1 cellular context compared by ENCODE assay signal in the genomic region with DNA sequence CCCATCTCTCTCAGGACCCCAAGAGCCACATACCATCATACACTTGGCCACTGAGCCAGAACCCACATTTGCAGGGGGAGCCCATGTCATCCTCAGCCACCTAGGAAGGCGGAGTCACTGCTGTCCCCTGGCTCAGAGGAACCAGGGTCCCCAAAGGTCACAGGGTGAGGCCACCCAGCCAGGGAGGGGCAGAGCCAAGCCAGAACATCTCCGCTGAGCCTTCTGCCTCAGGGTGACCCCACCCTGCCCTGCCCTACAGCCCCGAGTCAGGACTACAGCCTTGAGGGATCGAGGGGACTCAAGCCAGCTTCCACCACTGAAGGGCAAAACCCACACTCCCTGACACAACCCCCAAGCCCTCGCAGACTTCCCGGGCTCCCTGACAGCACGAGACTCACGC.
TF ChIP-seq lines count a peak whose summit lies in the region.

No MANE protein-coding gene starts in this region.

TF ChIP-seq in HepG2, 621 proteins besides CTCF, POLR2A, EP300 and RAD21:
- TF ChIP-seq ZNF605 (CRISPR knock-in tag; IDR thresholded peaks at IDR 0.05) (no peak), SAP130 (CRISPR knock-in tag; IDR thresholded peaks at IDR 0.05; ENCODE audit: low read depth) (no peak), CREM (IDR thresholded peaks at IDR 0.05) (no peak), CREM (CRISPR knock-in tag; IDR thresholded peaks at IDR 0.05) (no peak), AHR (CRISPR knock-in tag; IDR thresholded peaks at IDR 0.05) (no peak), ZNF672 (CRISPR knock-in tag; IDR thresholded peaks at IDR 0.05) (no peak), ZNF224 (CRISPR knock-in tag; IDR thresholded peaks at IDR 0.05) (no peak), THYN1 (CRISPR knock-in tag; IDR thresholded peaks at IDR 0.05; ENCODE audit: borderline replicate concordance, low read depth) (no peak), ZNF484 (CRISPR knock-in tag; IDR thresholded peaks at IDR 0.05; ENCODE audit: borderline replicate concordance, low read depth) (no peak), ZNF446 (CRISPR knock-in tag; IDR thresholded peaks at IDR 0.05) (no peak), ZNF101 (CRISPR knock-in tag; IDR thresholded peaks at IDR 0.05; ENCODE audit: borderline replicate concordance, low read depth) (no peak), FLYWCH1 (CRISPR knock-in tag; IDR thresholded peaks at IDR 0.05) (no peak), TAF1 (CRISPR knock-in tag; IDR thresholded peaks at IDR 0.05) (no peak), TOPORS (CRISPR knock-in tag; IDR thresholded peaks at IDR 0.05) (no peak)
- TF ChIP-seq, protein P1, sequence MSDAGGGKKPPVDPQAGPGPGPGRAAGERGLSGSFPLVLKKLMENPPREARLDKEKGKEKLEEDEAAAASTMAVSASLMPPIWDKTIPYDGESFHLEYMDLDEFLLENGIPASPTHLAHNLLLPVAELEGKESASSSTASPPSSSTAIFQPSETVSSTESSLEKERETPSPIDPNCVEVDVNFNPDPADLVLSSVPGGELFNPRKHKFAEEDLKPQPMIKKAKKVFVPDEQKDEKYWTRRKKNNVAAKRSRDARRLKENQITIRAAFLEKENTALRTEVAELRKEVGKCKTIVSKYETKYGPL (CRISPR knock-in tag; IDR thresholded peaks at IDR 0.05), result no peak
- TF ChIP-seq, protein P2, sequence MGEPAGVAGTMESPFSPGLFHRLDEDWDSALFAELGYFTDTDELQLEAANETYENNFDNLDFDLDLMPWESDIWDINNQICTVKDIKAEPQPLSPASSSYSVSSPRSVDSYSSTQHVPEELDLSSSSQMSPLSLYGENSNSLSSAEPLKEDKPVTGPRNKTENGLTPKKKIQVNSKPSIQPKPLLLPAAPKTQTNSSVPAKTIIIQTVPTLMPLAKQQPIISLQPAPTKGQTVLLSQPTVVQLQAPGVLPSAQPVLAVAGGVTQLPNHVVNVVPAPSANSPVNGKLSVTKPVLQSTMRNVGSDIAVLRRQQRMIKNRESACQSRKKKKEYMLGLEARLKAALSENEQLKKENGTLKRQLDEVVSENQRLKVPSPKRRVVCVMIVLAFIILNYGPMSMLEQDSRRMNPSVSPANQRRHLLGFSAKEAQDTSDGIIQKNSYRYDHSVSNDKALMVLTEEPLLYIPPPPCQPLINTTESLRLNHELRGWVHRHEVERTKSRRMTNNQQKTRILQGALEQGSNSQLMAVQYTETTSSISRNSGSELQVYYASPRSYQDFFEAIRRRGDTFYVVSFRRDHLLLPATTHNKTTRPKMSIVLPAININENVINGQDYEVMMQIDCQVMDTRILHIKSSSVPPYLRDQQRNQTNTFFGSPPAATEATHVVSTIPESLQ (CRISPR knock-in tag; conservative IDR thresholded peaks at IDR 0.05), result no peak
- TF ChIP-seq, protein P3, sequence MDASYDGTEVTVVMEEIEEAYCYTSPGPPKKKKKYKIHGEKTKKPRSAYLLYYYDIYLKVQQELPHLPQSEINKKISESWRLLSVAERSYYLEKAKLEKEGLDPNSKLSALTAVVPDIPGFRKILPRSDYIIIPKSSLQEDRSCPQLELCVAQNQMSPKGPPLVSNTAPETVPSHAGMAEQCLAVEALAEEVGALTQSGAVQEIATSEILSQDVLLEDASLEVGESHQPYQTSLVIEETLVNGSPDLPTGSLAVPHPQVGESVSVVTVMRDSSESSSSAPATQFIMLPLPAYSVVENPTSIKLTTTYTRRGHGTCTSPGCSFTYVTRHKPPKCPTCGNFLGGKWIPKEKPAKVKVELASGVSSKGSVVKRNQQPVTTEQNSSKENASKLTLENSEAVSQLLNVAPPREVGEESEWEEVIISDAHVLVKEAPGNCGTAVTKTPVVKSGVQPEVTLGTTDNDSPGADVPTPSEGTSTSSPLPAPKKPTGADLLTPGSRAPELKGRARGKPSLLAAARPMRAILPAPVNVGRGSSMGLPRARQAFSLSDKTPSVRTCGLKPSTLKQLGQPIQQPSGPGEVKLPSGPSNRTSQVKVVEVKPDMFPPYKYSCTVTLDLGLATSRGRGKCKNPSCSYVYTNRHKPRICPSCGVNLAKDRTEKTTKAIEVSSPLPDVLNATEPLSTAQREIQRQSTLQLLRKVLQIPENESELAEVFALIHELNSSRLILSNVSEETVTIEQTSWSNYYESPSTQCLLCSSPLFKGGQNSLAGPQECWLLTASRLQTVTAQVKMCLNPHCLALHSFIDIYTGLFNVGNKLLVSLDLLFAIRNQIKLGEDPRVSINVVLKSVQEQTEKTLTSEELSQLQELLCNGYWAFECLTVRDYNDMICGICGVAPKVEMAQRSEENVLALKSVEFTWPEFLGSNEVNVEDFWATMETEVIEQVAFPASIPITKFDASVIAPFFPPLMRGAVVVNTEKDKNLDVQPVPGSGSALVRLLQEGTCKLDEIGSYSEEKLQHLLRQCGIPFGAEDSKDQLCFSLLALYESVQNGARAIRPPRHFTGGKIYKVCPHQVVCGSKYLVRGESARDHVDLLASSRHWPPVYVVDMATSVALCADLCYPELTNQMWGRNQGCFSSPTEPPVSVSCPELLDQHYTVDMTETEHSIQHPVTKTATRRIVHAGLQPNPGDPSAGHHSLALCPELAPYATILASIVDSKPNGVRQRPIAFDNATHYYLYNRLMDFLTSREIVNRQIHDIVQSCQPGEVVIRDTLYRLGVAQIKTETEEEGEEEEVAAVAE (CRISPR knock-in tag; IDR thresholded peaks at IDR 0.05; ENCODE audit: borderline replicate concordance), result no peak
- TF ChIP-seq, protein P4, sequence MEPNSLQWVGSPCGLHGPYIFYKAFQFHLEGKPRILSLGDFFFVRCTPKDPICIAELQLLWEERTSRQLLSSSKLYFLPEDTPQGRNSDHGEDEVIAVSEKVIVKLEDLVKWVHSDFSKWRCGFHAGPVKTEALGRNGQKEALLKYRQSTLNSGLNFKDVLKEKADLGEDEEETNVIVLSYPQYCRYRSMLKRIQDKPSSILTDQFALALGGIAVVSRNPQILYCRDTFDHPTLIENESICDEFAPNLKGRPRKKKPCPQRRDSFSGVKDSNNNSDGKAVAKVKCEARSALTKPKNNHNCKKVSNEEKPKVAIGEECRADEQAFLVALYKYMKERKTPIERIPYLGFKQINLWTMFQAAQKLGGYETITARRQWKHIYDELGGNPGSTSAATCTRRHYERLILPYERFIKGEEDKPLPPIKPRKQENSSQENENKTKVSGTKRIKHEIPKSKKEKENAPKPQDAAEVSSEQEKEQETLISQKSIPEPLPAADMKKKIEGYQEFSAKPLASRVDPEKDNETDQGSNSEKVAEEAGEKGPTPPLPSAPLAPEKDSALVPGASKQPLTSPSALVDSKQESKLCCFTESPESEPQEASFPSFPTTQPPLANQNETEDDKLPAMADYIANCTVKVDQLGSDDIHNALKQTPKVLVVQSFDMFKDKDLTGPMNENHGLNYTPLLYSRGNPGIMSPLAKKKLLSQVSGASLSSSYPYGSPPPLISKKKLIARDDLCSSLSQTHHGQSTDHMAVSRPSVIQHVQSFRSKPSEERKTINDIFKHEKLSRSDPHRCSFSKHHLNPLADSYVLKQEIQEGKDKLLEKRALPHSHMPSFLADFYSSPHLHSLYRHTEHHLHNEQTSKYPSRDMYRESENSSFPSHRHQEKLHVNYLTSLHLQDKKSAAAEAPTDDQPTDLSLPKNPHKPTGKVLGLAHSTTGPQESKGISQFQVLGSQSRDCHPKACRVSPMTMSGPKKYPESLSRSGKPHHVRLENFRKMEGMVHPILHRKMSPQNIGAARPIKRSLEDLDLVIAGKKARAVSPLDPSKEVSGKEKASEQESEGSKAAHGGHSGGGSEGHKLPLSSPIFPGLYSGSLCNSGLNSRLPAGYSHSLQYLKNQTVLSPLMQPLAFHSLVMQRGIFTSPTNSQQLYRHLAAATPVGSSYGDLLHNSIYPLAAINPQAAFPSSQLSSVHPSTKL (CRISPR knock-in tag; IDR thresholded peaks at IDR 0.05), result no peak
- TF ChIP-seq, protein P5, sequence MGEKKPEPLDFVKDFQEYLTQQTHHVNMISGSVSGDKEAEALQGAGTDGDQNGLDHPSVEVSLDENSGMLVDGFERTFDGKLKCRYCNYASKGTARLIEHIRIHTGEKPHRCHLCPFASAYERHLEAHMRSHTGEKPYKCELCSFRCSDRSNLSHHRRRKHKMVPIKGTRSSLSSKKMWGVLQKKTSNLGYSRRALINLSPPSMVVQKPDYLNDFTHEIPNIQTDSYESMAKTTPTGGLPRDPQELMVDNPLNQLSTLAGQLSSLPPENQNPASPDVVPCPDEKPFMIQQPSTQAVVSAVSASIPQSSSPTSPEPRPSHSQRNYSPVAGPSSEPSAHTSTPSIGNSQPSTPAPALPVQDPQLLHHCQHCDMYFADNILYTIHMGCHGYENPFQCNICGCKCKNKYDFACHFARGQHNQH (CRISPR knock-in tag; IDR thresholded peaks at IDR 0.05), result no peak
- TF ChIP-seq, protein P6, sequence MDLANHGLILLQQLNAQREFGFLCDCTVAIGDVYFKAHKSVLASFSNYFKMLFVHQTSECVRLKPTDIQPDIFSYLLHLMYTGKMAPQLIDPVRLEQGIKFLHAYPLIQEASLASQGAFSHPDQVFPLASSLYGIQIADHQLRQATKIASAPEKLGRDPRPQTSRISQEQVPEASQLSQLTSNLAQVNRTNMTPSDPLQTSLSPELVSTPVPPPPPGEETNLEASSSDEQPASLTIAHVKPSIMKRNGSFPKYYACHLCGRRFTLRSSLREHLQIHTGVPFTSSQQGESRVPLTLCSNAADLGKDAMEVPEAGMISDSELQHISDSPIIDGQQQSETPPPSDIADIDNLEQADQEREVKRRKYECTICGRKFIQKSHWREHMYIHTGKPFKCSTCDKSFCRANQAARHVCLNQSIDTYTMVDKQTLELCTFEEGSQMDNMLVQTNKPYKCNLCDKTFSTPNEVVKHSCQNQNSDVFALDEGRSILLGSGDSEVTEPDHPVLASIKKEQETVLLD (CRISPR knock-in tag; IDR thresholded peaks at IDR 0.05; ENCODE audit: low read depth), result no peak
